Comparison of ENCODE assay signal across 15 cellular contexts in genomic region chr5:111551569-111552275, GRCh38. TPM values are rescaled to one million over a fixed set of nuclear protein-coding genes. Genes with fewer than 3 reads are reported as not detected.
DNase-seq lines count a peak whose midpoint lies in the region; ATAC-seq and TF ChIP-seq lines count a peak whose summit lies in the region.
"Had no signal": no experiment of that assay in that cellular context is flagged by ENCODE, and none has a peak within 500 bp of the region (broad histone marks: within the 10 kb centered on the region; RNA-seq: fewer than 3 reads in every experiment).

No MANE protein-coding gene starts in this region.

- H3K4me3 Mint-ChIP-seq in activated naive CD8-positive, alpha-beta T cell treated with anti-CD3 and anti-CD28 coated beads, Interleukin-2, amount 50 U/mL, for 24 hours, result no peak overlapping the region
- H3K4me3 Mint-ChIP-seq: CD4-positive, alpha-beta memory T cell had no signal

- WGBS in transverse colon (ENCODE audit: low coverage in 1 of 2), 2 donors, result 49 to 53% methylated on average over 7 of the region's 7 CpGs

- H3K36me3 ChIP-seq in A673 (ENCODE audit: insufficient read depth, low read length, poor library complexity, severe bottlenecking), result no peaks in the 10 kb centered on the region
- no peaks in the 10 kb centered on the region for H3K36me3 ChIP-seq in left lung
- H3K36me3 ChIP-seq in transverse colon, result no peaks in the 10 kb centered on the region
- H3K36me3 ChIP-seq: ascending aorta, esophagus squamous epithelium, HAP-1 had no signal

- DNase-seq in A673 (ENCODE audit: low spot score), result peak; percentile 12
- DNase-seq in ELR (ENCODE audit: low read depth), result peak; percentile 30
- no peak for DNase-seq in activated naive CD8-positive, alpha-beta T cell treated with anti-CD3 and anti-CD28 coated beads, Interleukin-2, amount 50 U/mL, for 24 hours
- no peak for DNase-seq in left lung
- no peak for DNase-seq in transverse colon
- DNase-seq in NCI-H1048 (lab: John Stamatoyannopoulos, UW), result no peak
- no peak for DNase-seq in erythroblast (lab: John Stamatoyannopoulos, UW)
- no peak for DNase-seq in midbrain (lab: John Stamatoyannopoulos, UW)
- DNase-seq: activated CD8-positive, alpha-beta memory T cell treated with anti-CD3 and anti-CD28 coated beads for 24 hours; esophagus squamous epithelium; NCI-H510A treated with DMSO at 0.1 percent for 48 hours; SW 1271 had no signal

- intact Hi-C loops in A673 (cut with micrococcal nuclease; ENCODE audit: unreplicated experiment) (loop anchor here (5.0 kb wide), 1 partner anchor 291 kb away; no protein-coding TSS in a partner anchor), left lung (cut with DNase I) (loop anchor here in 1 of 2 donors (10.0 kb wide), 1 partner anchor 203 kb away; the partner anchor contains the start of gene NREP), transverse colon (cut with DNase I; ENCODE audit: low total_unique reads) (loop anchor here (5.0 kb wide), 1 partner anchor 596 kb away; no protein-coding TSS in a partner anchor)

- CTCF ChIA-PET in A673 (lab: Charles Lee), result no interaction called here

- no peaks in the 10 kb centered on the region for H3K9me3 Mint-ChIP-seq in activated naive CD8-positive, alpha-beta T cell treated with anti-CD3 and anti-CD28 coated beads, Interleukin-2, amount 50 U/mL, for 24 hours

- peaks cover 38% of the 10 kb centered on the region for H3K4me1 Mint-ChIP-seq in activated naive CD8-positive, alpha-beta T cell treated with anti-CD3 and anti-CD28 coated beads, Interleukin-2, amount 50 U/mL, for 24 hours

- peaks cover 2% of the 10 kb centered on the region for H3K27me3 Mint-ChIP-seq in activated naive CD8-positive, alpha-beta T cell treated with anti-CD3 and anti-CD28 coated beads, Interleukin-2, amount 50 U/mL, for 24 hours

- in situ Hi-C loops in transverse colon (cut with MboI; ENCODE audit: low pct_ligation_motif_present in 1 of 4, low pct_unique_long_range_greater_than_20kb in 1 of 4, low sequenced_read_pairs in 3 of 4), result loop anchor here in 3 of 4 donors (5.0 to 10.0 kb wide), 2 partner anchors 591 to 593 kb away; no protein-coding TSS in a partner anchor

- H3K4me3 ChIP-seq in A673 (ENCODE audit: low read depth, low read length, poor library complexity, severe bottlenecking), result no peak overlapping the region
- H3K4me3 ChIP-seq in left lung, result no peak overlapping the region
- H3K4me3 ChIP-seq in transverse colon, result no peak overlapping the region
- H3K4me3 ChIP-seq: ascending aorta, esophagus squamous epithelium, HAP-1 had no signal

- POLR2A ChIA-PET in A673 (lab: Charles Lee; ENCODE audit: low non-redundant PET), result no interaction called here

- no peak for TF ChIP-seq CTCF in A673 (conservative IDR thresholded peaks at IDR 0.05; ENCODE audit: low read depth, low read length)
- no peak for TF ChIP-seq CTCF in left lung (IDR thresholded peaks at IDR 0.05)
- TF ChIP-seq CTCF in transverse colon (IDR thresholded peaks at IDR 0.05), result no peak

- H3K9me3 ChIP-seq in A673 (ENCODE audit: low read depth, low read length, poor library complexity, severe bottlenecking) (no peaks in the 10 kb centered on the region), left lung (no peaks in the 10 kb centered on the region), transverse colon (no peaks in the 10 kb centered on the region)
- H3K9me3 ChIP-seq: ascending aorta, esophagus squamous epithelium, HAP-1 had no signal

- H3K36me3 Mint-ChIP-seq in activated naive CD8-positive, alpha-beta T cell treated with anti-CD3 and anti-CD28 coated beads, Interleukin-2, amount 50 U/mL, for 24 hours (ENCODE audit: low read depth), result no peaks in the 10 kb centered on the region
- H3K36me3 Mint-ChIP-seq: CD4-positive, alpha-beta memory T cell had no signal

- BruUV-seq in A673 (replicated peaks; lab: Mats Ljungman, UMichigan), result no TSS peak

- no peaks in the 10 kb centered on the region for H3K27me3 ChIP-seq in A673 (replicated peaks; ENCODE audit: insufficient read depth, low read depth, low read length, poor library complexity)
- no peaks in the 10 kb centered on the region for H3K27me3 ChIP-seq in left lung
- H3K27me3 ChIP-seq in transverse colon, result no peaks in the 10 kb centered on the region
- H3K27me3 ChIP-seq: ascending aorta, esophagus squamous epithelium had no signal

- TF ChIP-seq EP300 in transverse colon (IDR thresholded peaks at IDR 0.05; ENCODE audit: low read depth), result no peak

- peak; percentile 67 for ATAC-seq in activated naive CD8-positive, alpha-beta T cell treated with anti-CD3 and anti-CD28 coated beads, Interleukin-2, amount 50 U/mL, for 24 hours
- ATAC-seq in left lung, result no peak

- peak overlapping the region; percentile 59 for H3K27ac Mint-ChIP-seq in activated naive CD8-positive, alpha-beta T cell treated with anti-CD3 and anti-CD28 coated beads, Interleukin-2, amount 50 U/mL, for 24 hours

- TF ChIP-seq POLR2A in transverse colon (IDR thresholded peaks at IDR 0.05) (no peak), erythroblast (IDR thresholded peaks at IDR 0.05; ENCODE audit: low read length) (no peak)

- H3K27ac ChIP-seq in A673 (ENCODE audit: low read depth, low read length, poor library complexity, severe bottlenecking) (no peak overlapping the region), left lung (peak overlapping the region; percentile 45 to 66), transverse colon (no peak overlapping the region)
- H3K27ac ChIP-seq: ascending aorta had no signal

- H3K4me1 ChIP-seq in A673 (ENCODE audit: insufficient read depth, low read length, poor library complexity, severe bottlenecking) (peaks cover 5% of the 10 kb centered on the region), left lung (peaks cover 0 to 19% of the 10 kb centered on the region in 2 donors), transverse colon (peaks cover 0 to 14% (median 0%) of the 10 kb centered on the region in 4 donors)
- H3K4me1 ChIP-seq: HAP-1 had no signal

RNA-seq across cellular contexts. Expression of gene STARD4, which starts 39.4 kb away (rescaled TPM):
- total RNA-seq in A673 (2021) (37.7 and 43.4 TPM in 2 replicates), left lung (10 to 100 TPM; 39.6 to 68.2 TPM), transverse colon (100 to 1,000 TPM in 1 of 4 donors, 10 to 100 TPM in 3; 12.0 to 178 (median 19.3) TPM)

Comparison
In these comparisons a context has a peak if more than half of its experiments do, and no peak if none do; other contexts are left out.
1. DNase-seq: peak in A673 (single experiment) and ELR (single experiment); none in activated naive CD8-positive, alpha-beta T cell treated with anti-CD3 and anti-CD28 coated beads, Interleukin-2, amount 50 U/mL, for 24 hours (single experiment), left lung (0 of 2), transverse colon (single experiment), NCI-H1048 (single experiment), erythroblast (0 of 2) and midbrain (single experiment).
2. H3K27ac ChIP-seq: peak in left lung (2 of 2); none in A673 (single experiment) and transverse colon (0 of 4).